ENCODE assay signal across 9 cellular contexts in genomic region chr20:36542019-36542488, GRCh38. TPM values are rescaled to one million over a fixed set of nuclear protein-coding genes. Genes with fewer than 3 reads are reported as not detected.
DNase-seq lines count a peak whose midpoint lies in the region; ATAC-seq, FAIRE-seq and TF ChIP-seq lines count a peak whose summit lies in the region.
"Had no signal": no experiment of that assay in that cellular context is flagged by ENCODE, and none has a peak within 500 bp of the region (broad histone marks: within the 10 kb centered on the region; RNA-seq: fewer than 3 reads in every experiment).

No MANE protein-coding gene starts in this region.

- H3K9me3 ChIP-seq in WERI-Rb-1 (ENCODE audit: severe bottlenecking) (no peaks in the 10 kb centered on the region), skeletal muscle satellite cell (replicated peaks; ENCODE audit: low read length) (no peaks in the 10 kb centered on the region)

- H3K9ac ChIP-seq in skeletal muscle satellite cell (ENCODE audit: low read depth, low read length), result peak overlapping the region; percentile 99

- TF ChIP-seq CTCF in GM12875 (IDR thresholded peaks at IDR 0.05; ENCODE audit: borderline replicate concordance, insufficient read depth, low read depth, low read length), result peak; percentile 52; the same call in 1 of the 2 replicates
- peak; percentile 75 for TF ChIP-seq CTCF in WERI-Rb-1 (IDR thresholded peaks at IDR 0.05; ENCODE audit: low read depth, low read length)

- DNase-seq in WERI-Rb-1, result peak; percentile 62
- DNase-seq in hepatic stellate cell (ENCODE audit: low spot score), result peak; percentile 78
- no peak for DNase-seq in NCI-H1694 treated with DMSO at 0.1 percent for 48 hours (lab: John Stamatoyannopoulos, UW)
- no peak for DNase-seq in cerebellar nuclear complex (lab: John Stamatoyannopoulos, UW)
- no peak for DNase-seq in GM12891 (ENCODE audit: insufficient read length, low spot score)
- DNase-seq: NCI-H748 treated with DMSO at 0.1 percent for 48 hours had no signal

- H3K27ac ChIP-seq in WERI-Rb-1, result no peak overlapping the region

- no peak for FAIRE-seq in GM12891 (lab: Jason Lieb, UNC)

- H3K4me2 ChIP-seq in skeletal muscle satellite cell (ENCODE audit: low read length), result peak overlapping the region; percentile 97

- no peaks in the 10 kb centered on the region for H3K36me3 ChIP-seq in WERI-Rb-1
- H3K36me3 ChIP-seq in skeletal muscle satellite cell (ENCODE audit: insufficient read depth, low read length), result peaks cover 16% of the 10 kb centered on the region

- no peak for ATAC-seq in GM21737 (IDR thresholded peaks at IDR 0.05; ENCODE audit: unreplicated experiment)

- no peak for TF ChIP-seq POLR2A in GM12891 (IDR thresholded peaks at IDR 0.05; ENCODE audit: low read depth, low read length)

- H3K4me3 ChIP-seq in GM12875 (ENCODE audit: low read depth, low read length) (peak overlapping the region; percentile 43), WERI-Rb-1 (ENCODE audit: low read depth, low read length) (no peak overlapping the region), skeletal muscle satellite cell (ENCODE audit: low read length) (peak overlapping the region; percentile 94)

- H3K4me1 ChIP-seq in skeletal muscle satellite cell (ENCODE audit: control insufficient read depth, insufficient read depth, low read length), result peaks cover 41% of the 10 kb centered on the region

- H3K27me3 ChIP-seq in WERI-Rb-1 (ENCODE audit: insufficient read depth, low read depth, severe bottlenecking) (no peaks in the 10 kb centered on the region), skeletal muscle satellite cell (ENCODE audit: control insufficient read depth, insufficient read depth, low read length) (no peaks in the 10 kb centered on the region)

TF ChIP-seq in GM12891, 5 proteins besides CTCF, POLR2A, EP300 and RAD21:
- TF ChIP-seq POU2F2 (IDR thresholded peaks at IDR 0.05; ENCODE audit: low read depth, low read length) (no peak), TAF1 (IDR thresholded peaks at IDR 0.05; ENCODE audit: low read depth, low read length) (no peak), SPI1 (IDR thresholded peaks at IDR 0.05; ENCODE audit: low read depth, low read length) (no peak), PAX5 (IDR thresholded peaks at IDR 0.05; ENCODE audit: insufficient read depth, low read length, severe bottlenecking) (no peak), POLR2AphosphoS5 (IDR thresholded peaks at IDR 0.05; ENCODE audit: low read depth, low read length) (no peak)
TF ChIP-seq in GM12891: peak in this region for 0.

RNA-seq across cellular contexts. Expression of gene MYL9, which starts 0.7 kb away (rescaled TPM):
- total RNA-seq in skeletal muscle satellite cell (2012; rRNA removed), result 14.4 and 44.6 TPM in 2 replicates
- 16.3 TPM for polyA plus RNA-seq in GM12891 (2012; ENCODE audit: low read depth, missing spikeins)

RNA-seq across cellular contexts. Expression of gene TGIF2, which starts 31.3 kb away (rescaled TPM):
- total RNA-seq in skeletal muscle satellite cell (2012; rRNA removed), result 5.2 and 5.3 TPM in 2 replicates
- 10.3 TPM for polyA plus RNA-seq in GM12891 (2012; ENCODE audit: low read depth, missing spikeins)

Comparison
In these comparisons a context has a peak if more than half of its experiments do, and no peak if none do; other contexts are left out.
1. DNase-seq: peak in WERI-Rb-1 (single experiment) and hepatic stellate cell (single experiment); none in NCI-H1694 treated with DMSO at 0.1 percent for 48 hours (single experiment), cerebellar nuclear complex (0 of 2) and GM12891 (single experiment).